In genomic region chr20:47596003-47596571, GRCh38 we compare ENCODE assay signal across 1 cellular context.
TF ChIP-seq lines count a peak whose summit lies in the region.

No MANE protein-coding gene starts in this region.

TF ChIP-seq in HepG2, 621 proteins besides CTCF, POLR2A, EP300 and RAD21 (continued from another document and continues in another):
- TF ChIP-seq, protein P1, sequence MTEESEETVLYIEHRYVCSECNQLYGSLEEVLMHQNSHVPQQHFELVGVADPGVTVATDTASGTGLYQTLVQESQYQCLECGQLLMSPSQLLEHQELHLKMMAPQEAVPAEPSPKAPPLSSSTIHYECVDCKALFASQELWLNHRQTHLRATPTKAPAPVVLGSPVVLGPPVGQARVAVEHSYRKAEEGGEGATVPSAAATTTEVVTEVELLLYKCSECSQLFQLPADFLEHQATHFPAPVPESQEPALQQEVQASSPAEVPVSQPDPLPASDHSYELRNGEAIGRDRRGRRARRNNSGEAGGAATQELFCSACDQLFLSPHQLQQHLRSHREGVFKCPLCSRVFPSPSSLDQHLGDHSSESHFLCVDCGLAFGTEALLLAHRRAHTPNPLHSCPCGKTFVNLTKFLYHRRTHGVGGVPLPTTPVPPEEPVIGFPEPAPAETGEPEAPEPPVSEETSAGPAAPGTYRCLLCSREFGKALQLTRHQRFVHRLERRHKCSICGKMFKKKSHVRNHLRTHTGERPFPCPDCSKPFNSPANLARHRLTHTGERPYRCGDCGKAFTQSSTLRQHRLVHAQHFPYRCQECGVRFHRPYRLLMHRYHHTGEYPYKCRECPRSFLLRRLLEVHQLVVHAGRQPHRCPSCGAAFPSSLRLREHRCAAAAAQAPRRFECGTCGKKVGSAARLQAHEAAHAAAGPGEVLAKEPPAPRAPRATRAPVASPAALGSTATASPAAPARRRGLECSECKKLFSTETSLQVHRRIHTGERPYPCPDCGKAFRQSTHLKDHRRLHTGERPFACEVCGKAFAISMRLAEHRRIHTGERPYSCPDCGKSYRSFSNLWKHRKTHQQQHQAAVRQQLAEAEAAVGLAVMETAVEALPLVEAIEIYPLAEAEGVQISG (CRISPR knock-in tag; IDR thresholded peaks at IDR 0.05): no peak
- TF ChIP-seq CSRNP1 (CRISPR knock-in tag; IDR thresholded peaks at IDR 0.05): no peak
- TF ChIP-seq MIXL1 (CRISPR knock-in tag; IDR thresholded peaks at IDR 0.05): peak; percentile 13; the same call in 1 of the 2 replicates
- no peak for TF ChIP-seq ZBTB25 (CRISPR knock-in tag; IDR thresholded peaks at IDR 0.05)
- TF ChIP-seq ZNF570 (CRISPR knock-in tag; IDR thresholded peaks at IDR 0.05; ENCODE audit: borderline replicate concordance): no peak
- no peak for TF ChIP-seq TRAFD1 (CRISPR knock-in tag; IDR thresholded peaks at IDR 0.05; ENCODE audit: borderline replicate concordance)
- TF ChIP-seq ZNF337 (CRISPR knock-in tag; IDR thresholded peaks at IDR 0.05; ENCODE audit: borderline replicate concordance, low read depth): 0 out of 2 replicates have a peak, but pooled peaks have one; percentile 44
- TF ChIP-seq ZNF564 (CRISPR knock-in tag; IDR thresholded peaks at IDR 0.05): no peak
- no peak for TF ChIP-seq ZNF616 (CRISPR knock-in tag; IDR thresholded peaks at IDR 0.05; ENCODE audit: low read depth)
- TF ChIP-seq, protein P2, sequence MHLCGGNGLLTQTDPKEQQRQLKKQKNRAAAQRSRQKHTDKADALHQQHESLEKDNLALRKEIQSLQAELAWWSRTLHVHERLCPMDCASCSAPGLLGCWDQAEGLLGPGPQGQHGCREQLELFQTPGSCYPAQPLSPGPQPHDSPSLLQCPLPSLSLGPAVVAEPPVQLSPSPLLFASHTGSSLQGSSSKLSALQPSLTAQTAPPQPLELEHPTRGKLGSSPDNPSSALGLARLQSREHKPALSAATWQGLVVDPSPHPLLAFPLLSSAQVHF (CRISPR knock-in tag; IDR thresholded peaks at IDR 0.05): no peak
- no peak for TF ChIP-seq ZNF589 (CRISPR knock-in tag; conservative IDR thresholded peaks at IDR 0.05)
- TF ChIP-seq SMYD3 (CRISPR knock-in tag; IDR thresholded peaks at IDR 0.05): peak; percentile 84; the same call in 1 of the 2 replicates
- TF ChIP-seq, protein P3, sequence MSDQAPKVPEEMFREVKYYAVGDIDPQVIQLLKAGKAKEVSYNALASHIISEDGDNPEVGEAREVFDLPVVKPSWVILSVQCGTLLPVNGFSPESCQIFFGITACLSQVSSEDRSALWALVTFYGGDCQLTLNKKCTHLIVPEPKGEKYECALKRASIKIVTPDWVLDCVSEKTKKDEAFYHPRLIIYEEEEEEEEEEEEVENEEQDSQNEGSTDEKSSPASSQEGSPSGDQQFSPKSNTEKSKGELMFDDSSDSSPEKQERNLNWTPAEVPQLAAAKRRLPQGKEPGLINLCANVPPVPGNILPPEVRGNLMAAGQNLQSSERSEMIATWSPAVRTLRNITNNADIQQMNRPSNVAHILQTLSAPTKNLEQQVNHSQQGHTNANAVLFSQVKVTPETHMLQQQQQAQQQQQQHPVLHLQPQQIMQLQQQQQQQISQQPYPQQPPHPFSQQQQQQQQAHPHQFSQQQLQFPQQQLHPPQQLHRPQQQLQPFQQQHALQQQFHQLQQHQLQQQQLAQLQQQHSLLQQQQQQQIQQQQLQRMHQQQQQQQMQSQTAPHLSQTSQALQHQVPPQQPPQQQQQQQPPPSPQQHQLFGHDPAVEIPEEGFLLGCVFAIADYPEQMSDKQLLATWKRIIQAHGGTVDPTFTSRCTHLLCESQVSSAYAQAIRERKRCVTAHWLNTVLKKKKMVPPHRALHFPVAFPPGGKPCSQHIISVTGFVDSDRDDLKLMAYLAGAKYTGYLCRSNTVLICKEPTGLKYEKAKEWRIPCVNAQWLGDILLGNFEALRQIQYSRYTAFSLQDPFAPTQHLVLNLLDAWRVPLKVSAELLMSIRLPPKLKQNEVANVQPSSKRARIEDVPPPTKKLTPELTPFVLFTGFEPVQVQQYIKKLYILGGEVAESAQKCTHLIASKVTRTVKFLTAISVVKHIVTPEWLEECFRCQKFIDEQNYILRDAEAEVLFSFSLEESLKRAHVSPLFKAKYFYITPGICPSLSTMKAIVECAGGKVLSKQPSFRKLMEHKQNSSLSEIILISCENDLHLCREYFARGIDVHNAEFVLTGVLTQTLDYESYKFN (CRISPR knock-in tag; conservative IDR thresholded peaks at IDR 0.05): peak; percentile 63
- TF ChIP-seq, protein P4, sequence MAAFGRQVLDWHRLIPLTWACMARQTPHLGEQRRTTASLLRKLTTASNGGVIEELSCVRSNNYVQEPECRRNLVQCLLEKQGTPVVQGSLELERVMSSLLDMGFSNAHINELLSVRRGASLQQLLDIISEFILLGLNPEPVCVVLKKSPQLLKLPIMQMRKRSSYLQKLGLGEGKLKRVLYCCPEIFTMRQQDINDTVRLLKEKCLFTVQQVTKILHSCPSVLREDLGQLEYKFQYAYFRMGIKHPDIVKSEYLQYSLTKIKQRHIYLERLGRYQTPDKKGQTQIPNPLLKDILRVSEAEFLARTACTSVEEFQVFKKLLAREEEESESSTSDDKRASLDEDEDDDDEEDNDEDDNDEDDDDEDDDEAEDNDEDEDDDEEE (CRISPR knock-in tag; IDR thresholded peaks at IDR 0.05): no peak
- TF ChIP-seq HMGXB4 (CRISPR knock-in tag; IDR thresholded peaks at IDR 0.05; ENCODE audit: borderline replicate concordance in 1 of 2, low read depth in 1 of 2): no peak
- no peak for TF ChIP-seq IRF9 (CRISPR knock-in tag; IDR thresholded peaks at IDR 0.05; ENCODE audit: borderline replicate concordance)
- peak; percentile 11; the same call in 1 of the 2 replicates for TF ChIP-seq SOX5 (CRISPR knock-in tag; IDR thresholded peaks at IDR 0.05; ENCODE audit: borderline replicate concordance)
- TF ChIP-seq, protein P5, sequence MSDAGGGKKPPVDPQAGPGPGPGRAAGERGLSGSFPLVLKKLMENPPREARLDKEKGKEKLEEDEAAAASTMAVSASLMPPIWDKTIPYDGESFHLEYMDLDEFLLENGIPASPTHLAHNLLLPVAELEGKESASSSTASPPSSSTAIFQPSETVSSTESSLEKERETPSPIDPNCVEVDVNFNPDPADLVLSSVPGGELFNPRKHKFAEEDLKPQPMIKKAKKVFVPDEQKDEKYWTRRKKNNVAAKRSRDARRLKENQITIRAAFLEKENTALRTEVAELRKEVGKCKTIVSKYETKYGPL (CRISPR knock-in tag; IDR thresholded peaks at IDR 0.05): no peak
- TF ChIP-seq, protein P6, sequence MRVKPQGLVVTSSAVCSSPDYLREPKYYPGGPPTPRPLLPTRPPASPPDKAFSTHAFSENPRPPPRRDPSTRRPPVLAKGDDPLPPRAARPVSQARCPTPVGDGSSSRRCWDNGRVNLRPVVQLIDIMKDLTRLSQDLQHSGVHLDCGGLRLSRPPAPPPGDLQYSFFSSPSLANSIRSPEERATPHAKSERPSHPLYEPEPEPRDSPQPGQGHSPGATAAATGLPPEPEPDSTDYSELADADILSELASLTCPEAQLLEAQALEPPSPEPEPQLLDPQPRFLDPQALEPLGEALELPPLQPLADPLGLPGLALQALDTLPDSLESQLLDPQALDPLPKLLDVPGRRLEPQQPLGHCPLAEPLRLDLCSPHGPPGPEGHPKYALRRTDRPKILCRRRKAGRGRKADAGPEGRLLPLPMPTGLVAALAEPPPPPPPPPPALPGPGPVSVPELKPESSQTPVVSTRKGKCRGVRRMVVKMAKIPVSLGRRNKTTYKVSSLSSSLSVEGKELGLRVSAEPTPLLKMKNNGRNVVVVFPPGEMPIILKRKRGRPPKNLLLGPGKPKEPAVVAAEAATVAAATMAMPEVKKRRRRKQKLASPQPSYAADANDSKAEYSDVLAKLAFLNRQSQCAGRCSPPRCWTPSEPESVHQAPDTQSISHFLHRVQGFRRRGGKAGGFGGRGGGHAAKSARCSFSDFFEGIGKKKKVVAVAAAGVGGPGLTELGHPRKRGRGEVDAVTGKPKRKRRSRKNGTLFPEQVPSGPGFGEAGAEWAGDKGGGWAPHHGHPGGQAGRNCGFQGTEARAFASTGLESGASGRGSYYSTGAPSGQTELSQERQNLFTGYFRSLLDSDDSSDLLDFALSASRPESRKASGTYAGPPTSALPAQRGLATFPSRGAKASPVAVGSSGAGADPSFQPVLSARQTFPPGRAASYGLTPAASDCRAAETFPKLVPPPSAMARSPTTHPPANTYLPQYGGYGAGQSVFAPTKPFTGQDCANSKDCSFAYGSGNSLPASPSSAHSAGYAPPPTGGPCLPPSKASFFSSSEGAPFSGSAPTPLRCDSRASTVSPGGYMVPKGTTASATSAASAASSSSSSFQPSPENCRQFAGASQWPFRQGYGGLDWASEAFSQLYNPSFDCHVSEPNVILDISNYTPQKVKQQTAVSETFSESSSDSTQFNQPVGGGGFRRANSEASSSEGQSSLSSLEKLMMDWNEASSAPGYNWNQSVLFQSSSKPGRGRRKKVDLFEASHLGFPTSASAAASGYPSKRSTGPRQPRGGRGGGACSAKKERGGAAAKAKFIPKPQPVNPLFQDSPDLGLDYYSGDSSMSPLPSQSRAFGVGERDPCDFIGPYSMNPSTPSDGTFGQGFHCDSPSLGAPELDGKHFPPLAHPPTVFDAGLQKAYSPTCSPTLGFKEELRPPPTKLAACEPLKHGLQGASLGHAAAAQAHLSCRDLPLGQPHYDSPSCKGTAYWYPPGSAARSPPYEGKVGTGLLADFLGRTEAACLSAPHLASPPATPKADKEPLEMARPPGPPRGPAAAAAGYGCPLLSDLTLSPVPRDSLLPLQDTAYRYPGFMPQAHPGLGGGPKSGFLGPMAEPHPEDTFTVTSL (CRISPR knock-in tag; IDR thresholded peaks at IDR 0.05; ENCODE audit: borderline replicate concordance): peak; percentile 48; the same call in 1 of the 2 replicates
- TF ChIP-seq, protein P7, sequence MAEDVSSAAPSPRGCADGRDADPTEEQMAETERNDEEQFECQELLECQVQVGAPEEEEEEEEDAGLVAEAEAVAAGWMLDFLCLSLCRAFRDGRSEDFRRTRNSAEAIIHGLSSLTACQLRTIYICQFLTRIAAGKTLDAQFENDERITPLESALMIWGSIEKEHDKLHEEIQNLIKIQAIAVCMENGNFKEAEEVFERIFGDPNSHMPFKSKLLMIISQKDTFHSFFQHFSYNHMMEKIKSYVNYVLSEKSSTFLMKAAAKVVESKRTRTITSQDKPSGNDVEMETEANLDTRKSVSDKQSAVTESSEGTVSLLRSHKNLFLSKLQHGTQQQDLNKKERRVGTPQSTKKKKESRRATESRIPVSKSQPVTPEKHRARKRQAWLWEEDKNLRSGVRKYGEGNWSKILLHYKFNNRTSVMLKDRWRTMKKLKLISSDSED (CRISPR knock-in tag; IDR thresholded peaks at IDR 0.05): no peak
- TF ChIP-seq NR2F1 (CRISPR knock-in tag; IDR thresholded peaks at IDR 0.05): 0 out of 4 replicates have a peak, but pooled peaks of 1 of the 2 experiments have one; percentile 11
- TF ChIP-seq ZFP82 (CRISPR knock-in tag; IDR thresholded peaks at IDR 0.05; ENCODE audit: borderline replicate concordance): no peak
- no peak for TF ChIP-seq ZNF703 (CRISPR knock-in tag; IDR thresholded peaks at IDR 0.05; ENCODE audit: borderline replicate concordance)
- no peak for TF ChIP-seq ZSCAN12 (CRISPR knock-in tag; IDR thresholded peaks at IDR 0.05)
